1 cellular context compared by ENCODE assay signal in the genomic region with DNA sequence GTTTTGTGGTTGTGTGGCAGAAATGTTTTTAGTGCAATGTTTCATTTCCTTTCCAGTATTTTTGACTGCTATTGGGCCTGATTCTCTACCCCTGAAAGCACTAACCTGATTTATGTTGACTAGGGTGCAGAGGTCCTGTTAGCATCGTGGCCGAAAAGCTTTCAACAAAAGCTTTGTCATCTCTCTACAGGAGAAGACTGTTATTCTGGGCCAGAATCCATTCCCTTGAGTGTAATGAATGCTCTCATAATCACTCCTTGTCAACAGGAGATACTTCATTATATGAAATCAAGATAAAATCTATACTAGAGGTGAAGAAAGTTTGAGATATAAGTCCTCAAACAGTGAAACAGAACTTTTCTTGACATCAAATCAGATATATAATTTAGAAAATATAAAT.
TF ChIP-seq lines count a peak whose summit lies in the region.

No MANE protein-coding gene starts in this region.

TF ChIP-seq in SK-N-SH treated with all-trans-retinoic acid at 6 μM for 48 hours, 23 proteins besides CTCF, POLR2A, EP300 and RAD21 (continued from another document):
- TF ChIP-seq TCF4 (CRISPR knock-in tag; IDR thresholded peaks at IDR 0.05; ENCODE audit: borderline replicate concordance), result no peak
- TF ChIP-seq RARB (CRISPR knock-in tag; IDR thresholded peaks at IDR 0.05), result no peak
